ENCODE assay signal across 1 cellular context in genomic region chr3:9485248-9485647, GRCh38.
TF ChIP-seq lines count a peak whose summit lies in the region.

No MANE protein-coding gene starts in this region.

TF ChIP-seq in HCT116, 20 proteins besides CTCF, POLR2A, EP300 and RAD21 (continued from another document):
- TF ChIP-seq ZBTB33 (IDR thresholded peaks at IDR 0.05; ENCODE audit: extremely low read depth, insufficient replicate concordance, low read length): no peak
- TF ChIP-seq ZNF274 (IDR thresholded peaks at IDR 0.05; ENCODE audit: low read depth, low read length): no peak
- no peak for TF ChIP-seq POLR2AphosphoS5 (IDR thresholded peaks at IDR 0.05; ENCODE audit: low read depth, low read length)
- no peak for TF ChIP-seq ATF3 (IDR thresholded peaks at IDR 0.05)
- no peak for TF ChIP-seq JUND (IDR thresholded peaks at IDR 0.05)
